ENCODE assay signal across 11 cellular contexts in the genomic region with DNA sequence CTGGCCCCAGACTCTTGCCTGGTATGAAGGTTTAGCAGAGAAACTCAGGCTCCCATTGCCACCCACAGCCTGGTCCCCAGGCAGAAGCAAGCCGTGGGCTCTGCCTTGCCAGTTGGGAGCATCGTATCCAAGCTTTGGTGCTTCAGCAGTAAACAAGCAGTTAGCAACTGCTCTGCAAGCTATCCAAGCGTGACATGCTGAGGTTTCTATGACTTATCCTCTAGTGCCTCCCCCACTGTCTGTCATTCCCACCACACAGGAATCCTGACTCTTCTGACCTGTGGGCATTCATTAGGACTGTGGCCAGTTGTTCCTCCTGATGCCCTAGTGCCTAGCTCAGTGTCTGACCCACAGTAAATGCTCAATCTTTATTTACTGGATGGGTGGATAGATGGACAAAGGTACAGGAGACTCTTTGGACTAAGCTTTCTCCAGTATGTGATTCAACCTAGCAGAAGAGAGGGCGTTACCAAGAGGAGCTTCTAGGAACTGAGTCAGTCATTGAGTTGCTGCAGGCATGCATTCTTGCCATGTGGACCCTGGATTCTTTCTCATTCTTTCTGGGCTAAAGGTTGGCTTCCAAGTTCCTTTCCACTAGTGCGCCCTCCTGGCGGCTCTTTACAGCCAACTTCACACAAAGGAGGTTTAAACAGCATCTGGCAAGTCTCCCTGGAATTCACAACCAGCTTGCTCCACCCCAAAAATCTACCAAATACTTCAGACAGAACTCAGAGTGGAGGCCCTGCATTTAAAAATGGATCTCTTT. TPM values are rescaled to one million over a fixed set of nuclear protein-coding genes. Genes with fewer than 3 reads are reported as not detected.
DNase-seq lines count a peak whose midpoint lies in the region; ATAC-seq and TF ChIP-seq lines count a peak whose summit lies in the region.
"Had no signal": no experiment of that assay in that cellular context is flagged by ENCODE, and none has a peak within 500 bp of the region (broad histone marks: within the 10 kb centered on the region; RNA-seq: fewer than 3 reads in every experiment).

No MANE protein-coding gene starts in this region.

- no peaks in the 10 kb centered on the region for H3K79me1 ChIP-seq in mesenchymal stem cell (replicated peaks; ENCODE audit: low read length, poor library complexity, severe bottlenecking)

- peak; percentile 52 for TF ChIP-seq RAD21 in Ishikawa (IDR thresholded peaks at IDR 0.05; ENCODE audit: low read depth)

- H3K4ac ChIP-seq in mesenchymal stem cell (ENCODE audit: low read depth in 1 of 2, low read length in 2 of 2), result peak overlapping the region; percentile 11 to 30

- H3K27ac ChIP-seq in mesenchymal stem cell (ENCODE audit: low read length, poor library complexity, severe bottlenecking) (peak overlapping the region; percentile 99), OCI-LY7 (ENCODE audit: low read depth, low read length, poor library complexity, severe bottlenecking) (no peak overlapping the region), sigmoid colon (no peak overlapping the region), uterus (no peak overlapping the region)
- H3K27ac ChIP-seq: heart right ventricle had no signal

- 31% methylated on average over 6 of the region's 6 CpGs for WGBS in mesenchymal stem cell
- 35 to 62% methylated on average over 6 of the region's 6 CpGs for WGBS in sigmoid colon, 2 donors

- H4K8ac ChIP-seq in mesenchymal stem cell (ENCODE audit: low read length), result peak overlapping the region; percentile 19

- H2BK5ac ChIP-seq in mesenchymal stem cell (ENCODE audit: low read depth, low read length, poor library complexity, severe bottlenecking), result peak overlapping the region; percentile 85

- CTCF ChIA-PET in OCI-LY7 (lab: Charles Lee; ENCODE audit: unreplicated experiment), result no interaction called here

- H3K27me3 ChIP-seq in mesenchymal stem cell (ENCODE audit: control insufficient read depth in 1 of 2, insufficient read depth in 1 of 2, low read length in 2 of 2) (peaks cover 0 to 10% of the 10 kb centered on the region in 2 experiments), sigmoid colon (peaks cover 0 to 22% (median 0%) of the 10 kb centered on the region in 3 donors), uterus (no peaks in the 10 kb centered on the region)

- peak overlapping the region; percentile 22 for H2BK120ac ChIP-seq in mesenchymal stem cell (ENCODE audit: low read depth, low read length)

- TF ChIP-seq EP300 in Ishikawa (IDR thresholded peaks at IDR 0.05; ENCODE audit: borderline replicate concordance) (peak; percentile 91), sigmoid colon (IDR thresholded peaks at IDR 0.05) (no peak)

- no peaks in the 10 kb centered on the region for H3K9me2 ChIP-seq in OCI-LY7 (ENCODE audit: insufficient read depth, low read length)

- H3K9me3 ChIP-seq in mesenchymal stem cell (ENCODE audit: control insufficient read depth, low read length) (no peaks in the 10 kb centered on the region), OCI-LY7 (ENCODE audit: low read length) (no peaks in the 10 kb centered on the region), sigmoid colon (no peaks in the 10 kb centered on the region), uterus (no peaks in the 10 kb centered on the region)

- peak overlapping the region; percentile 97 for H2AK5ac ChIP-seq in mesenchymal stem cell (ENCODE audit: low read length, severe bottlenecking)

- intact Hi-C loops in OCI-LY7 (cut with micrococcal nuclease; ENCODE audit: unreplicated experiment), result loop anchor here (5.0 to 10.0 kb wide), 2 partner anchors 141 to 544 kb away; no protein-coding TSS in a partner anchor
- intact Hi-C loops in sigmoid colon (cut with DNase I), result loop anchor here (5.0 to 10.0 kb wide), 2 partner anchors 141 to 684 kb away; no protein-coding TSS in a partner anchor
- intact Hi-C loops in uterus (cut with DNase I; ENCODE audit: low total_unique reads), result no loop called here

- H3K4me2 ChIP-seq in mesenchymal stem cell (ENCODE audit: low read length, poor library complexity, severe bottlenecking) (no peak overlapping the region), OCI-LY7 (ENCODE audit: low read length) (no peak overlapping the region)

- H2BK15ac ChIP-seq in mesenchymal stem cell (ENCODE audit: low read depth, poor library complexity, severe bottlenecking), result peak overlapping the region; percentile 75

- H3K4me3 ChIP-seq in mesenchymal stem cell (ENCODE audit: insufficient read depth in 1 of 2, low read depth in 1 of 2, low read length in 2 of 2) (peak overlapping the region in 1 of 2 experiments; percentile 8), OCI-LY7 (ENCODE audit: low read depth, low read length, poor library complexity, severe bottlenecking) (no peak overlapping the region), sigmoid colon (no peak overlapping the region), uterus (no peak overlapping the region)
- H3K4me3 ChIP-seq: heart right ventricle had no signal

- H3K23ac ChIP-seq in mesenchymal stem cell (ENCODE audit: low read length in 2 of 2), result no peak overlapping the region

- peak overlapping the region; percentile 79 for H3K9ac ChIP-seq in mesenchymal stem cell (ENCODE audit: low read length)

- peak overlapping the region; percentile 7 to 34 for H3K18ac ChIP-seq in mesenchymal stem cell (ENCODE audit: low read depth in 1 of 2, low read length in 2 of 2)

- TF ChIP-seq CTCF in OCI-LY7 (conservative IDR thresholded peaks at IDR 0.05; ENCODE audit: low read length) (no peak), sigmoid colon (IDR thresholded peaks at IDR 0.05) (no peak), uterus (IDR thresholded peaks at IDR 0.05) (no peak)

- peak overlapping the region; percentile 37 to 80 for H2BK12ac ChIP-seq in mesenchymal stem cell (ENCODE audit: low read length in 2 of 2)

- H3K14ac ChIP-seq in mesenchymal stem cell (ENCODE audit: low read length in 2 of 2), result peak overlapping the region in 1 of 2 experiments; percentile 61

- POLR2A ChIA-PET in OCI-LY7 (lab: Charles Lee), result no interaction called here

- H3K36me3 ChIP-seq in mesenchymal stem cell (ENCODE audit: control insufficient read depth in 1 of 2, insufficient read depth in 2 of 2, low read depth in 1 of 2, low read length in 2 of 2) (no peaks in the 10 kb centered on the region), OCI-LY7 (ENCODE audit: insufficient read depth, low read length) (no peaks in the 10 kb centered on the region), sigmoid colon (no peaks in the 10 kb centered on the region), uterus (no peaks in the 10 kb centered on the region)
- H3K36me3 ChIP-seq: heart right ventricle had no signal

- no peak overlapping the region for H2AFZ ChIP-seq in mesenchymal stem cell (ENCODE audit: low read depth, low read length)
- no peak overlapping the region for H2AFZ ChIP-seq in OCI-LY7 (ENCODE audit: low read length)

- no peak for TF ChIP-seq POLR2A in sigmoid colon (IDR thresholded peaks at IDR 0.05)
- TF ChIP-seq POLR2A in uterus (IDR thresholded peaks at IDR 0.05), result no peak

- ATAC-seq in GM21619 (IDR thresholded peaks at IDR 0.05; ENCODE audit: unreplicated experiment), result no peak
- ATAC-seq: heart right ventricle had no signal

- peaks cover 25% of the 10 kb centered on the region for H3K4me1 ChIP-seq in mesenchymal stem cell (ENCODE audit: control insufficient read depth, insufficient read depth, low read depth, low read length)
- H3K4me1 ChIP-seq in OCI-LY7 (ENCODE audit: insufficient read depth, low read length, poor library complexity, severe bottlenecking), result no peaks in the 10 kb centered on the region
- peaks cover 0 to 5% (median 1%) of the 10 kb centered on the region in 4 donors for H3K4me1 ChIP-seq in sigmoid colon
- no peaks in the 10 kb centered on the region for H3K4me1 ChIP-seq in uterus

- H4K91ac ChIP-seq in mesenchymal stem cell (ENCODE audit: low read length), result no peak overlapping the region

- BruUV-seq in OCI-LY7 (replicated peaks; lab: Mats Ljungman, UMichigan), result no TSS peak

- H4K20me1 ChIP-seq in OCI-LY7 (ENCODE audit: insufficient read depth, low read length), result no peaks in the 10 kb centered on the region

- DNase-seq in COLO668 (lab: John Stamatoyannopoulos, UW; ENCODE audit: unreplicated experiment) (peak; percentile 26), cerebellar cortex (ENCODE audit: low spot score) (peak; percentile 88), mesenchymal stem cell (peak; percentile 88), OCI-LY7 (ENCODE audit: low spot score) (no peak), sigmoid colon (no peak), uterus (no peak)
- DNase-seq: heart right ventricle; stimulated activated CD4-positive, alpha-beta T cell treated with anti-CD3 and anti-CD28 coated beads, Interleukin-2, amount 100 ng/mL, for 24 hours had no signal

- H3K79me2 ChIP-seq in OCI-LY7 (ENCODE audit: insufficient read depth, low read depth, low read length), result no peaks in the 10 kb centered on the region

TF ChIP-seq in Ishikawa, 13 proteins besides CTCF, POLR2A, EP300 and RAD21:
- no peak for TF ChIP-seq CREB1 (IDR thresholded peaks at IDR 0.05; ENCODE audit: low read depth)
- peak; percentile 89 for TF ChIP-seq TCF12 (IDR thresholded peaks at IDR 0.05; ENCODE audit: low read depth)
- peak; percentile 92 for TF ChIP-seq TEAD4 (IDR thresholded peaks at IDR 0.05)
- TF ChIP-seq NFIC (IDR thresholded peaks at IDR 0.05), result peak; percentile 91
- TF ChIP-seq CEBPB (IDR thresholded peaks at IDR 0.05), result no peak
- no peak for TF ChIP-seq YY1 (IDR thresholded peaks at IDR 0.05; ENCODE audit: low read depth)
- no peak for TF ChIP-seq EGR1 (IDR thresholded peaks at IDR 0.05)
- no peak for TF ChIP-seq TAF1 (IDR thresholded peaks at IDR 0.05; ENCODE audit: low read depth)
- TF ChIP-seq FOXM1 (IDR thresholded peaks at IDR 0.05; ENCODE audit: borderline replicate concordance, low read depth), result peak; percentile 72; the same call in 1 of the 2 replicates
- TF ChIP-seq, protein P1, sequence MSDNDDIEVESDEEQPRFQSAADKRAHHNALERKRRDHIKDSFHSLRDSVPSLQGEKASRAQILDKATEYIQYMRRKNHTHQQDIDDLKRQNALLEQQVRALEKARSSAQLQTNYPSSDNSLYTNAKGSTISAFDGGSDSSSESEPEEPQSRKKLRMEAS (IDR thresholded peaks at IDR 0.05), result peak; percentile 83

RNA-seq across cellular contexts. Expression of a gene that starts 40.6 kb away (rescaled TPM):
- 32.6 TPM for polyA plus RNA-seq in mesenchymal stem cell (2013, experiment 1 of 2)
- 32.9 TPM for polyA plus RNA-seq in mesenchymal stem cell (2013, experiment 2 of 2)
- total RNA-seq in OCI-LY7 (2014; rRNA removed; shearing (Covaris generic)), result 41.6 and 42.6 TPM in 2 replicates
- total RNA-seq in OCI-LY7 (2022) (42.8 and 52.7 TPM in 2 replicates), sigmoid colon (10 to 100 TPM; 30.1 to 52.1 (median 38.7) TPM), uterus (10 to 100 TPM; 27.9 to 64.0 (median 45.8) TPM)
- polyA plus RNA-seq in sigmoid colon, result 10 to 100 TPM; 24.8 to 49.5 (median 31.8) TPM

RNA-seq across cellular contexts. Expression of a gene that starts 45.2 kb away (rescaled TPM):
- 27.8 TPM for polyA plus RNA-seq in mesenchymal stem cell (2013, experiment 1 of 2)
- polyA plus RNA-seq in mesenchymal stem cell (2013, experiment 2 of 2), result 27.9 TPM
- not detected in 2 replicates for total RNA-seq in OCI-LY7 (2014; rRNA removed; shearing (Covaris generic))
- not detected in 2 replicates for total RNA-seq in OCI-LY7 (2022)
- 1 to 10 TPM in 1 of 4 donors, not detected in 3; 1.2 TPM for total RNA-seq in sigmoid colon
- polyA plus RNA-seq in sigmoid colon, result 1 to 10 TPM in 2 of 3 donors, not detected in 1; 1.2 to 5.4 TPM
- 10 to 100 TPM in 1 of 4 donors, 1 to 10 TPM in 2, not detected in 1; 1.2 to 22.1 (median 2.3) TPM for total RNA-seq in uterus
- total RNA-seq: activated T-helper 2 cell treated with anti-CD3 and anti-CD28 coated beads, Interferon-gamma antibody, Interleukin-2, Interleukin-4, amounts not matched to agents 10 μg/mL and 5 μg/mL and 100 μg/mL, durations not matched to agents 14 hours and 24 hours and 36 hours had no signal

Comparison
In these comparisons a context has a peak if more than half of its experiments do, and no peak if none do; other contexts are left out.
1. DNase-seq: peak in COLO668 (single experiment), cerebellar cortex (single experiment) and mesenchymal stem cell (single experiment); none in OCI-LY7 (single experiment), sigmoid colon (single experiment) and uterus (0 of 2).